14 cellular contexts compared by ENCODE assay signal in the genomic region with DNA sequence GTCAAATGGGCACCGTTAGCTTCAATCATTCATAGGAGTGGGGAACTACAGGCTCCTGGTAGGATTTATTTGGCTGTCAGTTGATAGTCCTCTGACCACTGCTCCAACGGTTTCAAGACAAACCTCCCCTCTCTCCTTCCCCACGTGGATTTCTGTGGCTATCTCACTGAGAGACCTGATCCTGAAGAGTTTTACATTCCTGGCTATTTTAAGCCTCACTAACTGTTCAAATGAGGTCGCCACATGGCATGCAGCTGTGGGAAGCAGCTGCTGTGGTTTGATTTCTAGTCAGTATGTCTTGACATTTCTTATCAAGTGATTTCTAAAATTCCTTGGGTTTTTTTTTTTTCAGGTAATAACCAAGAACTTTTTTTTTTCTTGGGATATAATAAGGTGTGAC. TPM values are rescaled to one million over a fixed set of nuclear protein-coding genes. Genes with fewer than 3 reads are reported as not detected.
DNase-seq lines count a peak whose midpoint lies in the region; ATAC-seq and TF ChIP-seq lines count a peak whose summit lies in the region.
"Had no signal": no experiment of that assay in that cellular context is flagged by ENCODE, and none has a peak within 500 bp of the region (broad histone marks: within the 10 kb centered on the region; RNA-seq: fewer than 3 reads in every experiment).

No MANE protein-coding gene starts in this region.

- no peaks in the 10 kb centered on the region for H3K27me3 ChIP-seq in left ventricle myocardium inferior (ENCODE audit: low read depth)
- H3K27me3 ChIP-seq in upper lobe of left lung, result no peaks in the 10 kb centered on the region

- H3K27ac ChIP-seq in left ventricle myocardium inferior (replicated peaks) (no peak overlapping the region), upper lobe of left lung (no peak overlapping the region)

- H3K36me3 Mint-ChIP-seq in stimulated activated memory B cell treated with anti-CD40 and anti-IgM and Interleukin-4, amounts not matched to agents 10 μg/mL and 1 μg/mL and 100 μg/mL, for 72 hours, result peaks cover 4% of the 10 kb centered on the region

- peak overlapping the region; percentile 20 for H3K27ac Mint-ChIP-seq in stimulated activated memory B cell treated with anti-CD40 and anti-IgM and Interleukin-4, amounts not matched to agents 10 μg/mL and 1 μg/mL and 100 μg/mL, for 72 hours

- H3K9me3 Mint-ChIP-seq in stimulated activated memory B cell treated with anti-CD40 and anti-IgM and Interleukin-4, amounts not matched to agents 10 μg/mL and 1 μg/mL and 100 μg/mL, for 72 hours, result no peaks in the 10 kb centered on the region

- no peak for TF ChIP-seq POLR2A in upper lobe of left lung (IDR thresholded peaks at IDR 0.05)

- H3K36me3 ChIP-seq in left ventricle myocardium inferior (no peaks in the 10 kb centered on the region), upper lobe of left lung (peaks cover 0 to 3% (median 0%) of the 10 kb centered on the region in 4 donors)

- intact Hi-C loops in Right ventricle myocardium superior (cut with DNase I) (no loop called here), left ventricle myocardium inferior (cut with micrococcal nuclease) (no loop called here)

- ATAC-seq in Right ventricle myocardium superior (ENCODE audit: poor library complexity) (peak; percentile 27), upper lobe of left lung (ENCODE audit: low FRiP score in 2 of 2) (no peak)
- no peak for ATAC-seq in stimulated activated memory B cell treated with anti-CD40 and anti-IgM and Interleukin-4, amounts not matched to agents 10 μg/mL and 1 μg/mL and 100 μg/mL, for 72 hours
- ATAC-seq: naive thymus-derived CD4-positive, alpha-beta T cell had no signal

- TF ChIP-seq CTCF in left ventricle myocardium inferior (IDR thresholded peaks at IDR 0.05; ENCODE audit: borderline replicate concordance), result no peak
- no peak for TF ChIP-seq CTCF in upper lobe of left lung (IDR thresholded peaks at IDR 0.05)

- no peak for TF ChIP-seq EP300 in upper lobe of left lung (IDR thresholded peaks at IDR 0.05)

- 37 to 43% methylated on average over 4 of the region's 4 CpGs for WGBS in upper lobe of left lung, 2 donors

- H3K9me3 ChIP-seq in left ventricle myocardium inferior (replicated peaks) (no peaks in the 10 kb centered on the region), upper lobe of left lung (no peaks in the 10 kb centered on the region)

- in situ Hi-C loops in SK-MEL-5 (cut with HindIII; ENCODE audit: low pct_unique_long_range_greater_than_20kb, low sequenced_read_pairs), result no loop called here

- H3K4me3 Mint-ChIP-seq in stimulated activated memory B cell treated with anti-CD40 and anti-IgM and Interleukin-4, amounts not matched to agents 10 μg/mL and 1 μg/mL and 100 μg/mL, for 72 hours, result no peak overlapping the region

- DNase-seq in Right ventricle myocardium superior (no peak), left ventricle myocardium inferior (no peak), SK-MEL-5 (ENCODE audit: low read depth, low spot score) (peak; percentile 84), fibroblast of peridontal ligament (ENCODE audit: extremely low read depth) (peak; percentile 47), NCI-H69 (lab: John Stamatoyannopoulos, UW) (no peak), upper lobe of left lung (no peak)
- DNase-seq in activated CD4-positive, CD25-positive, alpha-beta regulatory T cell (lab: John Stamatoyannopoulos, UW), result no peak
- DNase-seq: activated CD8-positive, alpha-beta memory T cell treated with anti-CD3 and anti-CD28 coated beads, Interleukin-2, amount 50 U/mL, for 4 hours; cerebellar nuclear complex; hippocampal formation; MM.1S; naive thymus-derived CD4-positive, alpha-beta T cell; T-helper 1 cell had no signal

- H3K4me3 ChIP-seq in left ventricle myocardium inferior (no peak overlapping the region), upper lobe of left lung (no peak overlapping the region)

- peaks cover 69% of the 10 kb centered on the region for H3K4me1 Mint-ChIP-seq in stimulated activated memory B cell treated with anti-CD40 and anti-IgM and Interleukin-4, amounts not matched to agents 10 μg/mL and 1 μg/mL and 100 μg/mL, for 72 hours

- no peaks in the 10 kb centered on the region for H3K27me3 Mint-ChIP-seq in stimulated activated memory B cell treated with anti-CD40 and anti-IgM and Interleukin-4, amounts not matched to agents 10 μg/mL and 1 μg/mL and 100 μg/mL, for 72 hours

- H3K4me1 ChIP-seq in left ventricle myocardium inferior (peaks cover 19% of the 10 kb centered on the region), upper lobe of left lung (peaks cover 2 to 7% (median 6%) of the 10 kb centered on the region in 4 donors)

RNA-seq across cellular contexts. Expression of a gene that starts 38.3 kb away (rescaled TPM):
- total RNA-seq in Right ventricle myocardium superior (1.4 TPM), left ventricle myocardium inferior (1.5 TPM), upper lobe of left lung (1 to 10 TPM in 4 of 6 donors, under 1 TPM in 2; 0.76 to 3.1 (median 1.5) TPM)
- 18.0 and 20.0 TPM in 2 replicates for total RNA-seq in SK-MEL-5 (2014; rRNA removed; shearing (Covaris generic))
- 19.6 and 26.1 TPM in 2 replicates for polyA plus RNA-seq in SK-MEL-5 (2015; cell fraction: cytosol; rRNA removed)
- polyA plus RNA-seq in SK-MEL-5 (2015; cell fraction: nucleus; rRNA removed), result 20.8 and 29.0 TPM in 2 replicates

Comparison
In these comparisons a context has a peak if more than half of its experiments do, and no peak if none do; other contexts are left out.
1. DNase-seq: peak in SK-MEL-5 (single experiment) and fibroblast of peridontal ligament (single experiment); none in Right ventricle myocardium superior (single experiment), left ventricle myocardium inferior (single experiment), NCI-H69 (single experiment), activated CD4-positive, CD25-positive, alpha-beta regulatory T cell (0 of 4) and upper lobe of left lung (0 of 2).